1 cellular context compared by ENCODE assay signal in the genomic region with DNA sequence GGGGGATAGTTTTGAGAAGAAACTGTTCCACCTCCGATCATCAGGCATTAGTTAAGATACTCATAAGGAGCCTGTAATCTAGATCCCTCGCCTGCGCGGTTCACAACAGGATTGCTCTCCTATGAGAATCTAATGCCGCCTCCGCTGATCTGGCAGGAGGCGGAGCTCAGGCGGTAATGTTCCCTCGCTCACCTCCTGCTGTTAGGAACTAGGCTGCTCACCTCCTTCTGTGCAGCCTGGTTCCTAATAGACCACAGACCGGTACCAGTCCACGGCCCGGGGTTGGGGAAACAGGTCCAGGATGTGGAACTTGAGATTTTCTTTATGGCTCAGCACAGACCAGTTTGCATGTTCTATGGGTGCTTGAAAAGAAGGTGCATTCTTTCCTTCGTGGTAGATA.
TF ChIP-seq lines count a peak whose summit lies in the region.

No MANE protein-coding gene starts in this region.

TF ChIP-seq in WTC11, 78 proteins besides CTCF, POLR2A, EP300 and RAD21 (continued from another document):
- TF ChIP-seq, protein P1, sequence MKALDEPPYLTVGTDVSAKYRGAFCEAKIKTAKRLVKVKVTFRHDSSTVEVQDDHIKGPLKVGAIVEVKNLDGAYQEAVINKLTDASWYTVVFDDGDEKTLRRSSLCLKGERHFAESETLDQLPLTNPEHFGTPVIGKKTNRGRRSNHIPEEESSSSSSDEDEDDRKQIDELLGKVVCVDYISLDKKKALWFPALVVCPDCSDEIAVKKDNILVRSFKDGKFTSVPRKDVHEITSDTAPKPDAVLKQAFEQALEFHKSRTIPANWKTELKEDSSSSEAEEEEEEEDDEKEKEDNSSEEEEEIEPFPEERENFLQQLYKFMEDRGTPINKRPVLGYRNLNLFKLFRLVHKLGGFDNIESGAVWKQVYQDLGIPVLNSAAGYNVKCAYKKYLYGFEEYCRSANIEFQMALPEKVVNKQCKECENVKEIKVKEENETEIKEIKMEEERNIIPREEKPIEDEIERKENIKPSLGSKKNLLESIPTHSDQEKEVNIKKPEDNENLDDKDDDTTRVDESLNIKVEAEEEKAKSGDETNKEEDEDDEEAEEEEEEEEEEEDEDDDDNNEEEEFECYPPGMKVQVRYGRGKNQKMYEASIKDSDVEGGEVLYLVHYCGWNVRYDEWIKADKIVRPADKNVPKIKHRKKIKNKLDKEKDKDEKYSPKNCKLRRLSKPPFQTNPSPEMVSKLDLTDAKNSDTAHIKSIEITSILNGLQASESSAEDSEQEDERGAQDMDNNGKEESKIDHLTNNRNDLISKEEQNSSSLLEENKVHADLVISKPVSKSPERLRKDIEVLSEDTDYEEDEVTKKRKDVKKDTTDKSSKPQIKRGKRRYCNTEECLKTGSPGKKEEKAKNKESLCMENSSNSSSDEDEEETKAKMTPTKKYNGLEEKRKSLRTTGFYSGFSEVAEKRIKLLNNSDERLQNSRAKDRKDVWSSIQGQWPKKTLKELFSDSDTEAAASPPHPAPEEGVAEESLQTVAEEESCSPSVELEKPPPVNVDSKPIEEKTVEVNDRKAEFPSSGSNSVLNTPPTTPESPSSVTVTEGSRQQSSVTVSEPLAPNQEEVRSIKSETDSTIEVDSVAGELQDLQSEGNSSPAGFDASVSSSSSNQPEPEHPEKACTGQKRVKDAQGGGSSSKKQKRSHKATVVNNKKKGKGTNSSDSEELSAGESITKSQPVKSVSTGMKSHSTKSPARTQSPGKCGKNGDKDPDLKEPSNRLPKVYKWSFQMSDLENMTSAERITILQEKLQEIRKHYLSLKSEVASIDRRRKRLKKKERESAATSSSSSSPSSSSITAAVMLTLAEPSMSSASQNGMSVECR (CRISPR knock-in tag; IDR thresholded peaks at IDR 0.05; ENCODE audit: borderline replicate concordance), result no peak
